ENCODE assay signal across 20 cellular contexts in genomic region chr19:18220632-18221275, GRCh38. TPM values are rescaled to one million over a fixed set of nuclear protein-coding genes. Genes with fewer than 3 reads are reported as not detected.
DNase-seq lines count a peak whose midpoint lies in the region; ATAC-seq, FAIRE-seq and TF ChIP-seq lines count a peak whose summit lies in the region.
"Had no signal": no experiment of that assay in that cellular context is flagged by ENCODE, and none has a peak within 500 bp of the region (broad histone marks: within the 10 kb centered on the region; RNA-seq: fewer than 3 reads in every experiment).

No MANE protein-coding gene starts in this region.

- TF ChIP-seq POLR2A in H1 (IDR thresholded peaks at IDR 0.05; ENCODE audit: control extremely low read depth in 1 of 2, low read depth in 2 of 2, low read length in 2 of 2), result peak in 1 of 2 experiments; percentile 37; a peak in 1 of 3 replicates

- no peak overlapping the region for H2BK120ac ChIP-seq in H1 (replicated peaks; ENCODE audit: low read depth, low read length)
- no peak overlapping the region for H2BK120ac ChIP-seq in neuronal stem cell (ENCODE audit: low read depth, low read length)

- no peaks in the 10 kb centered on the region for H3K36me3 ChIP-seq in H1 (ENCODE audit: control insufficient read depth in 2 of 4, insufficient read depth in 4 of 4, low read length in 3 of 4)
- H3K36me3 ChIP-seq in neuronal stem cell (replicated peaks in 1 of 2; ENCODE audit: control insufficient read depth in 2 of 2, insufficient read depth in 2 of 2, low read length in 2 of 2), result no peaks in the 10 kb centered on the region
- H3K36me3 ChIP-seq: SJCRH30 had no signal

- TF ChIP-seq CTCF in H1 (IDR thresholded peaks at IDR 0.05; ENCODE audit: control extremely low read depth in 1 of 3, insufficient read depth in 1 of 3, low read depth in 1 of 3, low read length in 3 of 3), result no peak

- H4K8ac ChIP-seq in H1 (ENCODE audit: extremely low read depth, insufficient read depth, low read length), result peak overlapping the region; percentile 20; the same call in 1 of the 2 replicates
- no peak overlapping the region for H4K8ac ChIP-seq in neuronal stem cell (ENCODE audit: low read depth, low read length)

- H4K5ac ChIP-seq in H1 (ENCODE audit: insufficient read length, low read depth, low read length), result no peak overlapping the region

- FAIRE-seq in H1 (lab: Jason Lieb, UNC), result no peak
- FAIRE-seq: bronchial epithelial cell had no signal

- no peak overlapping the region for H3K23ac ChIP-seq in H1 (ENCODE audit: insufficient read length)
- H3K23ac ChIP-seq in neuronal stem cell (ENCODE audit: low read depth, low read length, poor library complexity), result peak overlapping the region; percentile 73

- WGBS in H1 (ENCODE audit: extremely low coverage in 1 of 2, insufficient coverage in 1 of 2, insufficient read length in 1 of 2, insufficient replicate concordance in 2 of 2, low coverage in 1 of 2, low lambda C conversion rate in 2 of 2, missing lambda C conversion rate in 1 of 2), 2 experiments, result 13% methylated on average over 14 of the region's 33 CpGs; no CpG with 5 or more reads in 1 of the 2 experiments
- no CpG with 5 or more reads among the region's 33 CpGs for WGBS in neuronal stem cell (ENCODE audit: extremely low coverage in 2 of 2, insufficient read length in 2 of 2, insufficient replicate concordance in 1 of 2), 2 donors

- TF ChIP-seq RAD21 in H1 (IDR thresholded peaks at IDR 0.05 in 1 of 2, conservative IDR thresholded peaks at IDR 0.05 in 1 of 2; ENCODE audit: low read depth in 2 of 2, low read length in 2 of 2), result no peak

- H2BK5ac ChIP-seq in H1 (ENCODE audit: low read depth, low read length) (no peak overlapping the region), neuronal stem cell (ENCODE audit: low read length) (no peak overlapping the region)

- H2AK5ac ChIP-seq in H1 (ENCODE audit: low read depth, low read length), result no peak overlapping the region
- peak overlapping the region; percentile 40 for H2AK5ac ChIP-seq in neuronal stem cell (ENCODE audit: low read depth, low read length)

- no peak overlapping the region for H2BK20ac ChIP-seq in H1 (ENCODE audit: low read length)

- H2BK12ac ChIP-seq in H1 (ENCODE audit: low read depth, low read length) (peak overlapping the region; percentile 84; the same call in 1 of the 2 replicates), neuronal stem cell (ENCODE audit: low read length) (no peak overlapping the region)

- no peaks in the 10 kb centered on the region for H4K20me1 ChIP-seq in H1 (replicated peaks in 1 of 2; ENCODE audit: control insufficient read depth in 1 of 2, insufficient read depth in 2 of 2, low read length in 2 of 2)

- H2BK15ac ChIP-seq in H1 (ENCODE audit: low read length) (no peak overlapping the region), neuronal stem cell (ENCODE audit: low read length) (no peak overlapping the region)

- CTCF ChIA-PET in H1 (lab: Charles Lee; ENCODE audit: partially characterized antibody), result interaction anchor here (0.9 to 8.3 kb wide), 14 partner anchors 11 to 517 kb away, joined by 3 to 87 read pairs (median 5); partner anchors contain the start of gene RAB3A

- H3K56ac ChIP-seq in H1 (replicated peaks; ENCODE audit: insufficient read length, low read depth, low read length), result no peak overlapping the region

- H3K9ac ChIP-seq in H1 (replicated peaks in 1 of 4; ENCODE audit: extremely low read depth in 1 of 4, low read depth in 3 of 4, low read length in 3 of 4) (0 out of 7 replicates have a peak overlapping the region, but pooled peaks of 1 of the 4 experiments have one; percentile 22), neuronal stem cell (ENCODE audit: low read depth, low read length, poor library complexity) (no peak overlapping the region)

- H4K91ac ChIP-seq in H1 (replicated peaks; ENCODE audit: insufficient read length, low read length) (peak overlapping the region; percentile 81), neuronal stem cell (ENCODE audit: low read depth, low read length, poor library complexity) (no peak overlapping the region)

- H3K27me3 ChIP-seq in H1 (replicated peaks in 1 of 4; ENCODE audit: control insufficient read depth in 3 of 4, extremely low read depth in 1 of 4, insufficient read depth in 3 of 4, low read length in 3 of 4) (peaks cover 7 to 10% (median 9%) of the 10 kb centered on the region in 4 experiments; a peak in 6 of 7 replicates), neuronal stem cell (ENCODE audit: control insufficient read depth in 3 of 3, insufficient read depth in 3 of 3, low read depth in 1 of 3, low read length in 3 of 3) (peaks cover 11 to 45% (median 25%) of the 10 kb centered on the region in 3 experiments)
- H3K27me3 ChIP-seq: SJCRH30 had no signal

- no peaks in the 10 kb centered on the region for H3K79me1 ChIP-seq in H1 (ENCODE audit: low read depth, low read length)
- H3K79me1 ChIP-seq in neuronal stem cell (ENCODE audit: low read depth, low read length), result no peaks in the 10 kb centered on the region

- ATAC-seq in HG02588 (IDR thresholded peaks at IDR 0.05; ENCODE audit: unreplicated experiment) (no peak), GM18867 (IDR thresholded peaks at IDR 0.05; ENCODE audit: unreplicated experiment) (no peak)
- ATAC-seq: activated T-cell treated with anti-CD3 and anti-CD28 coated beads, Interleukin-2, amount 50 U/mL, for 4 hours; natural killer cell treated with Interleukin-12 subunit alpha and Interleukin-12 subunit beta and Interleukin-15 and Interleukin-18, amount 100 ng/mL, for 72 hours had no signal

- H3K4me3 ChIP-seq in H1 (ENCODE audit: extremely low read depth in 1 of 4, insufficient read depth in 2 of 4, low read depth in 3 of 4, low read length in 4 of 4) (peak overlapping the region in 2 of 4 experiments; percentile 17 to 50; a peak in 3 of 8 replicates), neuronal stem cell (ENCODE audit: low read length in 2 of 2) (no peak overlapping the region)
- H3K4me3 ChIP-seq: SJCRH30 had no signal

- H3K9me3 ChIP-seq in H1 (ENCODE audit: insufficient read depth in 2 of 2, low read depth in 1 of 2, low read length in 1 of 2) (no peaks in the 10 kb centered on the region), neuronal stem cell (replicated peaks in 1 of 2; ENCODE audit: control insufficient read depth in 2 of 2, insufficient read depth in 1 of 2, low read depth in 1 of 2, low read length in 2 of 2) (peaks cover 0 to 5% of the 10 kb centered on the region in 2 donors)
- H3K9me3 ChIP-seq: SJCRH30 had no signal

- POLR2A ChIA-PET in H1 (lab: Charles Lee; ENCODE audit: partially characterized antibody), result interaction anchor here (0.7 to 6.5 kb wide), 8 partner anchors 11 to 111 kb away, joined by 3 to 59 read pairs (median 4); partner anchors contain the start of genes JUND and RAB3A

- H3K4me2 ChIP-seq in H1 (ENCODE audit: insufficient read depth in 1 of 2, low read depth in 2 of 2, low read length in 2 of 2) (peak overlapping the region; percentile 61), neuronal stem cell (ENCODE audit: insufficient read depth, low read length, poor library complexity, severe bottlenecking) (peak overlapping the region; percentile 11)

- peak overlapping the region; percentile 15; the same call in 1 of the 2 replicates for H2AFZ ChIP-seq in H1 (ENCODE audit: low read length)
- no peak overlapping the region for H2AFZ ChIP-seq in neuronal stem cell (ENCODE audit: low read length)

- H3K4me1 ChIP-seq in H1 (replicated peaks in 1 of 4; ENCODE audit: control insufficient read depth in 3 of 4, insufficient read depth in 4 of 4, low read length in 3 of 4), result peaks cover 0 to 19% (median 13%) of the 10 kb centered on the region in 4 experiments; a peak in 6 of 7 replicates
- H3K4me1 ChIP-seq in neuronal stem cell (ENCODE audit: control insufficient read depth in 2 of 2, insufficient read depth in 1 of 2, low read depth in 1 of 2, low read length in 2 of 2), result peaks cover 4 to 12% of the 10 kb centered on the region in 2 donors
- H3K4me1 ChIP-seq: SJCRH30 had no signal

- TF ChIP-seq EP300 in H1 (IDR thresholded peaks at IDR 0.05; ENCODE audit: borderline replicate concordance in 1 of 2, low read depth in 2 of 2, low read length in 2 of 2), result no peak

- H3K14ac ChIP-seq in H1 (ENCODE audit: insufficient read length) (no peak overlapping the region), neuronal stem cell (ENCODE audit: low read length) (no peak overlapping the region)

- DNase-seq in NCI-H82 (lab: John Stamatoyannopoulos, UW) (peak; percentile 76), NCI-H82 treated with DMSO at 0.1 percent for 48 hours (lab: John Stamatoyannopoulos, UW; ENCODE audit: unreplicated experiment) (no peak), HuH-7 (ENCODE audit: low spot score) (peak; percentile 59), H1 (ENCODE audit: low read depth in 1 of 2, low spot score in 2 of 2) (peak in 1 of 2 experiments; percentile 98), neuronal stem cell (ENCODE audit: low spot score) (no peak), NCI-H774 (lab: John Stamatoyannopoulos, UW) (no peak)
- DNase-seq: activated CD4-positive, alpha-beta T cell treated with anti-CD3 and anti-CD28 coated beads, Interleukin-2, amount 50 U/mL, for 1 hour; activated T-cell treated with anti-CD3 and anti-CD28 coated beads, Interleukin-2, amount 50 U/mL, for 4 hours; COR-L47; head of caudate nucleus; HFFc6; KBM-7; NCI-H1694 treated with DMSO at 0.1 percent for 48 hours; SJCRH30; stimulated activated CD4-positive, alpha-beta T cell treated with anti-CD3 and anti-CD28 coated beads, Interleukin-12 subunit alpha, Interleukin-12 subunit beta, amount 100 ng/mL, for 4 hours had no signal

- H3K18ac ChIP-seq in H1 (ENCODE audit: extremely low read depth, low read length) (peak overlapping the region; percentile 48; the same call in 1 of the 2 replicates), neuronal stem cell (ENCODE audit: low read length) (peak overlapping the region; percentile 81)

- H3K27ac ChIP-seq in H1 (ENCODE audit: low read depth, low read length) (no peak overlapping the region), neuronal stem cell (replicated peaks; ENCODE audit: low read length) (no peak overlapping the region)
- H3K27ac ChIP-seq: SJCRH30 had no signal

- H3K4ac ChIP-seq in H1 (replicated peaks; ENCODE audit: insufficient read length, low read depth, low read length), result no peak overlapping the region
- no peak overlapping the region for H3K4ac ChIP-seq in neuronal stem cell (ENCODE audit: low read length)

- H3K23me2 ChIP-seq in H1 (ENCODE audit: low read depth, low read length), result peaks cover 13% of the 10 kb centered on the region

- no peaks in the 10 kb centered on the region for H3K79me2 ChIP-seq in H1 (ENCODE audit: control insufficient read depth in 1 of 2, insufficient read depth in 2 of 2, low read length in 2 of 2)

RNA-seq across cellular contexts. Expression of gene PDE4C, which starts 5.5 kb away (rescaled TPM):
- total RNA-seq in H1 (2021; fragmentation: NEBNext Ultra II Directional; extraction: Animal tissue kit (Norgen Biotek cat#: 25700)), result 2.3 and 2.7 TPM in 2 replicates
- 3.1 and 3.7 TPM in 2 replicates for polyA plus RNA-seq in H1 (2011; rRNA removed)
- polyA plus RNA-seq in H1 (2011; cell fraction: cytosol; rRNA removed), result 4.7 TPM
- polyA plus RNA-seq in H1 (2011; cell fraction: nucleus; rRNA removed), result 10.8 TPM
- 1.8 to 3.1 TPM (median 2.3 TPM) in 4 replicates for polyA plus RNA-seq in H1 (2012, experiment 1 of 2)
- 1.1 TPM for polyA plus RNA-seq in H1 (2012, experiment 2 of 2)
- 0.71 TPM for polyA plus RNA-seq in H1 (2013, experiment 1 of 2)
- 0.85 TPM for polyA plus RNA-seq in H1 (2013, experiment 2 of 2)
- polyA minus RNA-seq in H1 (2011; rRNA and poly(A)+ RNA removed), result 2.6 and 5.2 TPM in 2 replicates
- polyA minus RNA-seq in H1 (2011; cell fraction: cytosol; rRNA and poly(A)+ RNA removed), result 3.2 TPM
- polyA minus RNA-seq in H1 (2011; cell fraction: nucleus; rRNA and poly(A)+ RNA removed), result 8.1 TPM
- polyA plus RNA-seq in neuronal stem cell (2013, experiment 1 of 2), result 0.14 TPM
- polyA plus RNA-seq in neuronal stem cell (2013, experiment 2 of 2), result 0.12 TPM
- total RNA-seq: activated T-cell treated with anti-CD3 and anti-CD28 coated beads, Interleukin-2, amount 50 U/mL, for 4 hours had no signal

RNA-seq across cellular contexts. Expression of gene RAB3A, which starts 16.9 kb away (rescaled TPM):
- total RNA-seq in H1 (2021; fragmentation: NEBNext Ultra II Directional; extraction: Animal tissue kit (Norgen Biotek cat#: 25700)), result 14.2 and 14.3 TPM in 2 replicates
- polyA plus RNA-seq in H1 (2011; rRNA removed), result 13.6 and 18.6 TPM in 2 replicates
- polyA plus RNA-seq in H1 (2011; cell fraction: cytosol; rRNA removed), result 7.1 TPM
- polyA plus RNA-seq in H1 (2011; cell fraction: nucleus; rRNA removed), result 26.7 TPM
- 10.0 to 16.5 TPM (median 14.3 TPM) in 4 replicates for polyA plus RNA-seq in H1 (2012, experiment 1 of 2)
- 11.5 TPM for polyA plus RNA-seq in H1 (2012, experiment 2 of 2)
- 12.1 TPM for polyA plus RNA-seq in H1 (2013, experiment 1 of 2)
- polyA plus RNA-seq in H1 (2013, experiment 2 of 2), result 13.1 TPM
- polyA minus RNA-seq in H1 (2011; rRNA and poly(A)+ RNA removed), result 42.9 and 47.7 TPM in 2 replicates
- 23.5 TPM for polyA minus RNA-seq in H1 (2011; cell fraction: cytosol; rRNA and poly(A)+ RNA removed)
- polyA minus RNA-seq in H1 (2011; cell fraction: nucleus; rRNA and poly(A)+ RNA removed), result 17.7 TPM
- 3.4 TPM for polyA plus RNA-seq in neuronal stem cell (2013, experiment 1 of 2)
- 4.3 TPM for polyA plus RNA-seq in neuronal stem cell (2013, experiment 2 of 2)

RNA-seq across cellular contexts. Expression of gene MPV17L2, which starts 27.7 kb away (rescaled TPM):
- 24.2 and 28.6 TPM in 2 replicates for total RNA-seq in H1 (2021; fragmentation: NEBNext Ultra II Directional; extraction: Animal tissue kit (Norgen Biotek cat#: 25700))
- 80.1 and 82.6 TPM in 2 replicates for polyA plus RNA-seq in H1 (2011; rRNA removed)
- 52.7 TPM for polyA plus RNA-seq in H1 (2011; cell fraction: cytosol; rRNA removed)
- polyA plus RNA-seq in H1 (2011; cell fraction: nucleus; rRNA removed), result 45.3 TPM
- polyA plus RNA-seq in H1 (2012, experiment 1 of 2), result 29.4 to 37.4 TPM (median 36.6 TPM) in 4 replicates
- 48.3 TPM for polyA plus RNA-seq in H1 (2012, experiment 2 of 2)
- 41.2 TPM for polyA plus RNA-seq in H1 (2013, experiment 1 of 2)
- 42.3 TPM for polyA plus RNA-seq in H1 (2013, experiment 2 of 2)
- polyA minus RNA-seq in H1 (2011; rRNA and poly(A)+ RNA removed), result 31.0 and 44.7 TPM in 2 replicates
- polyA minus RNA-seq in H1 (2011; cell fraction: cytosol; rRNA and poly(A)+ RNA removed), result 16.7 TPM
- 12.7 TPM for polyA minus RNA-seq in H1 (2011; cell fraction: nucleus; rRNA and poly(A)+ RNA removed)
- polyA plus RNA-seq in neuronal stem cell (2013, experiment 1 of 2), result 21.4 TPM
- polyA plus RNA-seq in neuronal stem cell (2013, experiment 2 of 2), result 20.5 TPM

RNA-seq across cellular contexts. Expression of gene IFI30, which starts 47.1 kb away (rescaled TPM):
- 25.9 and 28.9 TPM in 2 replicates for total RNA-seq in H1 (2021; fragmentation: NEBNext Ultra II Directional; extraction: Animal tissue kit (Norgen Biotek cat#: 25700))
- 59.5 and 62.4 TPM in 2 replicates for polyA plus RNA-seq in H1 (2011; rRNA removed)
- polyA plus RNA-seq in H1 (2011; cell fraction: cytosol; rRNA removed), result 58.0 TPM
- 51.4 TPM for polyA plus RNA-seq in H1 (2011; cell fraction: nucleus; rRNA removed)
- polyA plus RNA-seq in H1 (2012, experiment 1 of 2), result 25.3 to 49.4 TPM (median 43.4 TPM) in 4 replicates
- 54.5 TPM for polyA plus RNA-seq in H1 (2012, experiment 2 of 2)
- 60.7 TPM for polyA plus RNA-seq in H1 (2013, experiment 1 of 2)
- 66.1 TPM for polyA plus RNA-seq in H1 (2013, experiment 2 of 2)
- polyA minus RNA-seq in H1 (2011; rRNA and poly(A)+ RNA removed), result 39.9 and 40.8 TPM in 2 replicates
- 26.3 TPM for polyA minus RNA-seq in H1 (2011; cell fraction: cytosol; rRNA and poly(A)+ RNA removed)
- 15.6 TPM for polyA minus RNA-seq in H1 (2011; cell fraction: nucleus; rRNA and poly(A)+ RNA removed)
- 0.79 TPM for polyA plus RNA-seq in neuronal stem cell (2013, experiment 1 of 2)
- polyA plus RNA-seq in neuronal stem cell (2013, experiment 2 of 2), result 0.73 TPM

RNA-seq across cellular contexts. Expression of gene IQCN, which starts 53.5 kb away (rescaled TPM):
- 0.31 and 1.0 TPM in 2 replicates for total RNA-seq in H1 (2021; fragmentation: NEBNext Ultra II Directional; extraction: Animal tissue kit (Norgen Biotek cat#: 25700))
- polyA plus RNA-seq in H1 (2011; rRNA removed), result 0.36 and 0.82 TPM in 2 replicates
- polyA plus RNA-seq in H1 (2011; cell fraction: cytosol; rRNA removed), result 0.45 TPM
- polyA plus RNA-seq in H1 (2011; cell fraction: nucleus; rRNA removed), result 4.0 TPM
- 0.22 to 0.46 TPM (median 0.31 TPM) in 4 replicates for polyA plus RNA-seq in H1 (2012, experiment 1 of 2)
- polyA plus RNA-seq in H1 (2012, experiment 2 of 2), result 0.18 TPM
- polyA plus RNA-seq in H1 (2013, experiment 1 of 2), result 0.12 TPM
- 0.15 TPM for polyA plus RNA-seq in H1 (2013, experiment 2 of 2)
- polyA minus RNA-seq in H1 (2011; rRNA and poly(A)+ RNA removed), result 0.98 and 1.9 TPM in 2 replicates
- 0.51 TPM for polyA minus RNA-seq in H1 (2011; cell fraction: cytosol; rRNA and poly(A)+ RNA removed)
- 3.5 TPM for polyA minus RNA-seq in H1 (2011; cell fraction: nucleus; rRNA and poly(A)+ RNA removed)
- 0.81 TPM for polyA plus RNA-seq in neuronal stem cell (2013, experiment 1 of 2)
- 1.1 TPM for polyA plus RNA-seq in neuronal stem cell (2013, experiment 2 of 2)
- total RNA-seq: bronchial epithelial cell, pulmonary artery endothelial cell had no signal

Comparison
In these comparisons a context has a peak if more than half of its experiments do, and no peak if none do; other contexts are left out.
1. DNase-seq: peak in NCI-H82 (single experiment) and HuH-7 (single experiment); none in NCI-H82 treated with DMSO at 0.1 percent for 48 hours (single experiment), neuronal stem cell (single experiment) and NCI-H774 (single experiment).